In genomic region chr12:125399489-125399888, GRCh38 we compare ENCODE assay signal across 22 cellular contexts.
"Had no signal": no experiment of that assay in that cellular context is flagged by ENCODE, and none has a peak within 500 bp of the region (broad histone marks: within the 10 kb centered on the region; RNA-seq: fewer than 3 reads in every experiment).

No MANE protein-coding gene starts in this region.

- ATAC-seq: foreskin keratinocyte; left lung; naive thymus-derived CD4-positive, alpha-beta T cell; stimulated activated naive B cell treated with anti-CD40 and anti-IgM and Interleukin-4, amounts not matched to agents 10 μg/mL and 1 μg/mL and 100 μg/mL, for 72 hours had no signal

- H3K4me1 ChIP-seq: adrenal gland, ascending aorta, foreskin keratinocyte, left lung, sigmoid colon, vagina had no signal

- H3K36me3 ChIP-seq: adrenal gland, ascending aorta, brain microvascular endothelial cell, left lung, sigmoid colon, thoracic aorta, vagina had no signal

- H3K4me3 ChIP-seq: adrenal gland, ascending aorta, left lung, lung, sigmoid colon, smooth muscle cell, thoracic aorta, vagina had no signal

- H3K27me3 ChIP-seq: adrenal gland, ascending aorta, brain microvascular endothelial cell, foreskin keratinocyte, sigmoid colon, vagina had no signal

- H3K4me2 ChIP-seq: smooth muscle cell had no signal

- DNase-seq: activated CD4-positive, alpha-beta T cell treated with anti-CD3 and anti-CD28 coated beads for 4 hours; activated CD4-positive, alpha-beta T cell treated with anti-CD3 and anti-CD28 coated beads, Interleukin-2, amount 50 U/mL, for 48 hours; activated CD4-positive, CD25-positive, alpha-beta regulatory T cell; activated gamma-delta T cell treated with Interleukin-2 at 50 U/mL for 16 hours; activated T-cell treated with anti-CD3 and anti-CD28 coated beads for 4 hours; adrenal gland; brain microvascular endothelial cell; caudate nucleus; effector memory CD4-positive, alpha-beta T cell; foreskin keratinocyte; kidney glomerular epithelial cell; left lung; naive thymus-derived CD4-positive, alpha-beta T cell; sigmoid colon; stimulated activated CD4-positive, alpha-beta T cell treated with anti-CD3 and anti-CD28 coated beads, Interleukin-15, amount 100 ng/mL, for 24 hours; stimulated activated naive B cell treated with anti-CD40 and anti-IgM and Interleukin-4, amounts not matched to agents 10 μg/mL and 1 μg/mL and 100 μg/mL, for 72 hours; T1000 had no signal

- H3K27ac ChIP-seq: adrenal gland, ascending aorta, brain microvascular endothelial cell, foreskin keratinocyte, left lung, sigmoid colon, thoracic aorta, vagina had no signal

- H3K9me3 ChIP-seq: adrenal gland had no signal
